18 cellular contexts compared by ENCODE assay signal in genomic region chr13:32147976-32148375, GRCh38.
DNase-seq lines count a peak whose midpoint lies in the region; ATAC-seq and TF ChIP-seq lines count a peak whose summit lies in the region.
"Had no signal": no experiment of that assay in that cellular context is flagged by ENCODE, and none has a peak within 500 bp of the region (broad histone marks: within the 10 kb centered on the region; RNA-seq: fewer than 3 reads in every experiment).

No MANE protein-coding gene starts in this region.

- no peak overlapping the region for H2AFZ ChIP-seq in mesenchymal stem cell (ENCODE audit: low read depth, low read length)
- H2AFZ ChIP-seq: GM23248 had no signal

- intact Hi-C loops in left ventricle myocardium inferior (cut with micrococcal nuclease) (no loop called here), left ventricle myocardium superior (cut with micrococcal nuclease) (no loop called here), uterus (cut with DNase I; ENCODE audit: low total_unique reads) (no loop called here)
- intact Hi-C loops in activated T-helper 2 cell treated with anti-CD3 and anti-CD28 coated beads, Interferon-gamma antibody, Interleukin-2, Interleukin-4, amounts not matched to agents 10 μg/mL and 5 μg/mL and 100 μg/mL, durations not matched to agents 14 hours and 24 hours and 36 hours (cut with micrococcal nuclease) = no loop called here

- H3K36me3 Mint-ChIP-seq in activated T-helper 2 cell treated with anti-CD3 and anti-CD28 coated beads, Interferon-gamma antibody, Interleukin-2, Interleukin-4, amounts not matched to agents 10 μg/mL and 5 μg/mL and 100 μg/mL, durations not matched to agents 14 hours and 24 hours and 36 hours (ENCODE audit: low read depth) = peaks cover 15% of the 10 kb centered on the region
- no peaks in the 10 kb centered on the region for H3K36me3 Mint-ChIP-seq in activated CD4-positive, alpha-beta memory T cell treated with anti-CD3 and anti-CD28 coated beads, Interleukin-2, amount 10 ng/mL, durations not matched to agents 7 days and 5 days (ENCODE audit: low read depth)

- H3K4me1 Mint-ChIP-seq in activated T-helper 2 cell treated with anti-CD3 and anti-CD28 coated beads, Interferon-gamma antibody, Interleukin-2, Interleukin-4, amounts not matched to agents 10 μg/mL and 5 μg/mL and 100 μg/mL, durations not matched to agents 14 hours and 24 hours and 36 hours (ENCODE audit: low read depth) = peaks cover 12% of the 10 kb centered on the region
- H3K4me1 Mint-ChIP-seq in activated CD4-positive, alpha-beta memory T cell treated with anti-CD3 and anti-CD28 coated beads, Interleukin-2, amount 10 ng/mL, durations not matched to agents 7 days and 5 days = no peaks in the 10 kb centered on the region

- no peak overlapping the region for H3K23ac ChIP-seq in mesenchymal stem cell (ENCODE audit: low read length in 2 of 2)

- ATAC-seq in left ventricle myocardium superior = no peak
- no peak for ATAC-seq in HG02973 (IDR thresholded peaks at IDR 0.05; ENCODE audit: unreplicated experiment)
- ATAC-seq: Right ventricle myocardium inferior had no signal

- H3K4ac ChIP-seq in mesenchymal stem cell (ENCODE audit: low read depth in 1 of 2, low read length in 2 of 2) = no peak overlapping the region

- H2BK15ac ChIP-seq in mesenchymal stem cell (ENCODE audit: low read depth, poor library complexity, severe bottlenecking) = no peak overlapping the region

- H4K91ac ChIP-seq in mesenchymal stem cell (ENCODE audit: low read length) = no peak overlapping the region

- H3K36me3 ChIP-seq in left ventricle myocardium inferior (peaks cover 31% of the 10 kb centered on the region), mesenchymal stem cell (ENCODE audit: control insufficient read depth in 1 of 2, insufficient read depth in 2 of 2, low read depth in 1 of 2, low read length in 2 of 2) (no peaks in the 10 kb centered on the region), uterus (no peaks in the 10 kb centered on the region)
- H3K36me3 ChIP-seq: Peyer's patch had no signal

- no peak overlapping the region for H3K4me2 ChIP-seq in mesenchymal stem cell (ENCODE audit: low read length, poor library complexity, severe bottlenecking)

- H2BK120ac ChIP-seq in mesenchymal stem cell (ENCODE audit: low read depth, low read length) = no peak overlapping the region

- H3K4me3 ChIP-seq in left ventricle myocardium inferior (no peak overlapping the region), mesenchymal stem cell (ENCODE audit: insufficient read depth in 1 of 2, low read depth in 1 of 2, low read length in 2 of 2) (no peak overlapping the region), uterus (no peak overlapping the region)
- H3K4me3 ChIP-seq: GM23248, Peyer's patch had no signal

- peak overlapping the region; percentile 33 for H3K27ac Mint-ChIP-seq in activated T-helper 2 cell treated with anti-CD3 and anti-CD28 coated beads, Interferon-gamma antibody, Interleukin-2, Interleukin-4, amounts not matched to agents 10 μg/mL and 5 μg/mL and 100 μg/mL, durations not matched to agents 14 hours and 24 hours and 36 hours
- no peak overlapping the region for H3K27ac Mint-ChIP-seq in activated CD4-positive, alpha-beta memory T cell treated with anti-CD3 and anti-CD28 coated beads, Interleukin-2, amount 10 ng/mL, durations not matched to agents 7 days and 5 days

- no peak overlapping the region for H4K8ac ChIP-seq in mesenchymal stem cell (ENCODE audit: low read length)

- POLR2A ChIA-PET in activated CD4-positive, alpha-beta memory T cell treated with anti-CD3 and anti-CD28 coated beads, Interleukin-2, amount 10 ng/mL, durations not matched to agents 7 days and 5 days (lab: Charles Lee) = no interaction called here

- no peak overlapping the region for H2BK12ac ChIP-seq in mesenchymal stem cell (ENCODE audit: low read length in 2 of 2)

- H3K18ac ChIP-seq in mesenchymal stem cell (ENCODE audit: low read depth in 1 of 2, low read length in 2 of 2) = no peak overlapping the region

- DNase-seq in left ventricle myocardium inferior = no peak
- DNase-seq in left ventricle myocardium superior = no peak
- DNase-seq in activated T-helper 2 cell treated with anti-CD3 and anti-CD28 coated beads, Interferon-gamma antibody, Interleukin-2, Interleukin-4, amounts not matched to agents 10 μg/mL and 5 μg/mL and 100 μg/mL, durations not matched to agents 14 hours and 24 hours and 36 hours (ENCODE audit: low spot score) = no peak
- DNase-seq in mesenchymal stem cell = peak; percentile 74
- no peak for DNase-seq in uterus
- no peak for DNase-seq in NCI-H1048 (lab: John Stamatoyannopoulos, UW)
- no peak for DNase-seq in activated CD4-positive, alpha-beta memory T cell treated with anti-CD3 and anti-CD28 coated beads, Interleukin-2, amount 10 ng/mL, durations not matched to agents 7 days and 5 days
- DNase-seq: COR-L47, DMS153, GM23248, HCEC 1CT, NCI-H1436 treated with DMSO at 0.1 percent for 48 hours, NCI-H2081, NCI-H510A treated with DMSO at 0.1 percent for 48 hours, Peyer's patch had no signal

- H3K4me3 Mint-ChIP-seq in activated T-helper 2 cell treated with anti-CD3 and anti-CD28 coated beads, Interferon-gamma antibody, Interleukin-2, Interleukin-4, amounts not matched to agents 10 μg/mL and 5 μg/mL and 100 μg/mL, durations not matched to agents 14 hours and 24 hours and 36 hours (ENCODE audit: low read depth) = no peak overlapping the region
- no peak overlapping the region for H3K4me3 Mint-ChIP-seq in activated CD4-positive, alpha-beta memory T cell treated with anti-CD3 and anti-CD28 coated beads, Interleukin-2, amount 10 ng/mL, durations not matched to agents 7 days and 5 days
- H3K4me3 Mint-ChIP-seq: CD14-positive monocyte had no signal

- H2BK5ac ChIP-seq in mesenchymal stem cell (ENCODE audit: low read depth, low read length, poor library complexity, severe bottlenecking) = no peak overlapping the region

- peaks cover 46% of the 10 kb centered on the region for H3K4me1 ChIP-seq in left ventricle myocardium inferior
- no peaks in the 10 kb centered on the region for H3K4me1 ChIP-seq in mesenchymal stem cell (ENCODE audit: control insufficient read depth, insufficient read depth, low read depth, low read length)
- H3K4me1 ChIP-seq in uterus = no peaks in the 10 kb centered on the region

- H3K27ac ChIP-seq in left ventricle myocardium inferior (replicated peaks) (peak overlapping the region; percentile 33), mesenchymal stem cell (ENCODE audit: low read length, poor library complexity, severe bottlenecking) (no peak overlapping the region), uterus (peak overlapping the region; percentile 69 to 79)
- H3K27ac ChIP-seq: GM23248, Peyer's patch had no signal

- CTCF ChIA-PET in activated CD4-positive, alpha-beta memory T cell treated with anti-CD3 and anti-CD28 coated beads, Interleukin-2, amount 10 ng/mL, durations not matched to agents 7 days and 5 days (lab: Charles Lee) = interaction anchor here (1.5 kb wide), 1 partner anchor 16 kb away, joined by 3 read pairs; no protein-coding TSS in a partner anchor

- TF ChIP-seq POLR2A in uterus (IDR thresholded peaks at IDR 0.05) = no peak

- H3K9me3 Mint-ChIP-seq in activated T-helper 2 cell treated with anti-CD3 and anti-CD28 coated beads, Interferon-gamma antibody, Interleukin-2, Interleukin-4, amounts not matched to agents 10 μg/mL and 5 μg/mL and 100 μg/mL, durations not matched to agents 14 hours and 24 hours and 36 hours = no peaks in the 10 kb centered on the region
- no peaks in the 10 kb centered on the region for H3K9me3 Mint-ChIP-seq in activated CD4-positive, alpha-beta memory T cell treated with anti-CD3 and anti-CD28 coated beads, Interleukin-2, amount 10 ng/mL, durations not matched to agents 7 days and 5 days

- WGBS in mesenchymal stem cell = no CpG with 5 or more reads among the region's 4 CpGs

- H3K27me3 ChIP-seq in left ventricle myocardium inferior (ENCODE audit: low read depth) = no peaks in the 10 kb centered on the region
- no peaks in the 10 kb centered on the region for H3K27me3 ChIP-seq in mesenchymal stem cell (ENCODE audit: control insufficient read depth in 1 of 2, insufficient read depth in 1 of 2, low read length in 2 of 2)
- H3K27me3 ChIP-seq in uterus = no peaks in the 10 kb centered on the region
- H3K27me3 ChIP-seq: Peyer's patch had no signal

- no peaks in the 10 kb centered on the region for H3K27me3 Mint-ChIP-seq in activated T-helper 2 cell treated with anti-CD3 and anti-CD28 coated beads, Interferon-gamma antibody, Interleukin-2, Interleukin-4, amounts not matched to agents 10 μg/mL and 5 μg/mL and 100 μg/mL, durations not matched to agents 14 hours and 24 hours and 36 hours (ENCODE audit: low read depth)
- H3K27me3 Mint-ChIP-seq in activated CD4-positive, alpha-beta memory T cell treated with anti-CD3 and anti-CD28 coated beads, Interleukin-2, amount 10 ng/mL, durations not matched to agents 7 days and 5 days = no peaks in the 10 kb centered on the region

- H3K9me3 ChIP-seq in left ventricle myocardium inferior (replicated peaks) (no peaks in the 10 kb centered on the region), mesenchymal stem cell (ENCODE audit: control insufficient read depth, low read length) (no peaks in the 10 kb centered on the region), uterus (no peaks in the 10 kb centered on the region)
- H3K9me3 ChIP-seq: Peyer's patch had no signal

- H3K9ac ChIP-seq in mesenchymal stem cell (ENCODE audit: low read length) = no peak overlapping the region
- H3K9ac ChIP-seq: GM23248 had no signal

- H2AK5ac ChIP-seq in mesenchymal stem cell (ENCODE audit: low read length, severe bottlenecking) = no peak overlapping the region

- no peaks in the 10 kb centered on the region for H3K79me1 ChIP-seq in mesenchymal stem cell (replicated peaks; ENCODE audit: low read length, poor library complexity, severe bottlenecking)

- TF ChIP-seq CTCF in left ventricle myocardium inferior (IDR thresholded peaks at IDR 0.05; ENCODE audit: borderline replicate concordance) (no peak), uterus (IDR thresholded peaks at IDR 0.05) (no peak)

- H3K14ac ChIP-seq in mesenchymal stem cell (ENCODE audit: low read length in 2 of 2) = no peak overlapping the region
